ENCODE assay signal across 17 cellular contexts in genomic region chr3:64242435-64242834, GRCh38. TPM values are rescaled to one million over a fixed set of nuclear protein-coding genes. Genes with fewer than 3 reads are reported as not detected.
DNase-seq lines count a peak whose midpoint lies in the region; TF ChIP-seq lines count a peak whose summit lies in the region.
"Had no signal": no experiment of that assay in that cellular context is flagged by ENCODE, and none has a peak within 500 bp of the region (broad histone marks: within the 10 kb centered on the region; RNA-seq: fewer than 3 reads in every experiment).

No MANE protein-coding gene starts in this region.

- H3K23ac ChIP-seq in mesendoderm (ENCODE audit: low read length): no peak overlapping the region

- intact Hi-C loops in lower leg skin (cut with DNase I; ENCODE audit: low total_unique reads): no loop called here

- H3K36me3 ChIP-seq in WERI-Rb-1 (peaks cover 11% of the 10 kb centered on the region), mesendoderm (ENCODE audit: control insufficient read depth, insufficient read depth, low read length) (no peaks in the 10 kb centered on the region)
- H3K36me3 ChIP-seq: MG63 had no signal

- no peaks in the 10 kb centered on the region for H3K79me2 ChIP-seq in mesendoderm (ENCODE audit: control insufficient read depth, insufficient read depth, low read length)

- no peak overlapping the region for H3K56ac ChIP-seq in mesendoderm (ENCODE audit: low read length)

- H3K9me3 ChIP-seq in WERI-Rb-1 (ENCODE audit: severe bottlenecking): no peaks in the 10 kb centered on the region
- H3K9me3 ChIP-seq: MG63, testis had no signal

- TF ChIP-seq POLR2A in lower leg skin (IDR thresholded peaks at IDR 0.05): no peak

- peaks cover 6% of the 10 kb centered on the region for H3K4me1 ChIP-seq in mesendoderm (ENCODE audit: control insufficient read depth, low read depth, low read length)

- peak; percentile 36 for DNase-seq in COLO668 (lab: John Stamatoyannopoulos, UW; ENCODE audit: unreplicated experiment)
- peak; percentile 74 for DNase-seq in HT-29 (ENCODE audit: low spot score)
- no peak for DNase-seq in WERI-Rb-1
- DNase-seq in mesendoderm: no peak
- DNase-seq in 8988T: no peak
- DNase-seq in NCI-H2171 treated with DMSO at 0.1 percent for 48 hours (lab: John Stamatoyannopoulos, UW): no peak
- DNase-seq in lower leg skin (ENCODE audit: low spot score in 2 of 2): no peak
- DNase-seq in COR-L47 (lab: John Stamatoyannopoulos, UW): no peak
- DNase-seq: activated CD4-positive, alpha-beta T cell treated with anti-CD3 and anti-CD28 coated beads for 36 hours; caudate nucleus; MG63; NCI-H526; posterior cingulate gyrus; testis had no signal

- peak overlapping the region; percentile 60 for H2BK15ac ChIP-seq in mesendoderm (replicated peaks; ENCODE audit: low read depth)

- H3K27ac ChIP-seq in WERI-Rb-1 (peak overlapping the region; percentile 22; the same call in 1 of the 2 replicates), mesendoderm (ENCODE audit: low read depth, low read length) (no peak overlapping the region)
- H3K27ac ChIP-seq: RWPE1, testis had no signal

- H2AK5ac ChIP-seq in mesendoderm (ENCODE audit: low read length): no peak overlapping the region

- no peak overlapping the region for H2BK5ac ChIP-seq in mesendoderm (ENCODE audit: low read length)

- no peak overlapping the region for H3K9ac ChIP-seq in mesendoderm (ENCODE audit: low read length)

- H3K4me2 ChIP-seq in mesendoderm (ENCODE audit: low read length): no peak overlapping the region

- H3K27me3 ChIP-seq in WERI-Rb-1 (ENCODE audit: insufficient read depth, low read depth, severe bottlenecking): no peaks in the 10 kb centered on the region
- H3K27me3 ChIP-seq in mesendoderm (ENCODE audit: insufficient read depth, low read length, poor library complexity): no peaks in the 10 kb centered on the region
- H3K27me3 ChIP-seq: MG63, testis had no signal

- H4K8ac ChIP-seq in mesendoderm (ENCODE audit: low read depth, low read length): no peak overlapping the region

- H2BK120ac ChIP-seq in mesendoderm (ENCODE audit: low read depth, low read length): no peak overlapping the region

- H4K5ac ChIP-seq in mesendoderm (ENCODE audit: low read length): no peak overlapping the region

- H3K4me3 ChIP-seq in WERI-Rb-1 (ENCODE audit: low read depth, low read length): no peak overlapping the region
- H3K4me3 ChIP-seq in mesendoderm (ENCODE audit: low read length): no peak overlapping the region
- H3K4me3 ChIP-seq in lower leg skin (ENCODE audit: low read depth, poor library complexity, severe bottlenecking): no peak overlapping the region
- H3K4me3 ChIP-seq: MG63, testis had no signal

- H3K18ac ChIP-seq in mesendoderm (ENCODE audit: low read length): no peak overlapping the region

- H3K79me1 ChIP-seq in mesendoderm (ENCODE audit: low read length): no peaks in the 10 kb centered on the region

- H3K4ac ChIP-seq in mesendoderm (ENCODE audit: low read depth, low read length): no peak overlapping the region

- no peak for TF ChIP-seq CTCF in WERI-Rb-1 (IDR thresholded peaks at IDR 0.05; ENCODE audit: low read depth, low read length)
- no peak for TF ChIP-seq CTCF in lower leg skin (IDR thresholded peaks at IDR 0.05)

- WGBS in mesendoderm (ENCODE audit: extremely low coverage, insufficient coverage, low lambda C conversion rate): no CpG with 5 or more reads among the region's 2 CpGs
- 30 to 66% methylated on average over 2 of the region's 2 CpGs for WGBS in lower leg skin, 2 donors

RNA-seq across cellular contexts. Expression of gene PRICKLE2, which starts 17.2 kb away (rescaled TPM):
- total RNA-seq in HT-29 (2014; rRNA removed; shearing (Covaris generic)): under 0.01 and 0.34 TPM in 2 replicates
- polyA plus RNA-seq in mesendoderm (2013, experiment 1 of 2): 2.3 TPM
- polyA plus RNA-seq in mesendoderm (2013, experiment 2 of 2): 2.3 TPM
- total RNA-seq in lower leg skin: 10 to 100 TPM; 10.2 to 18.7 (median 11.7) TPM
- total RNA-seq: activated CD4-positive, alpha-beta T cell treated with anti-CD3 and anti-CD28 coated beads for 36 hours; activated naive CD4-positive, alpha-beta T cell treated with anti-CD3 and anti-CD28 coated beads, Interleukin-2, amount 50 U/mL, for 72 hours; T-helper 2 cell treated with Interferon-gamma antibody and Interleukin-4, amounts not matched to agents 100 ng/mL and 5 ng/mL, for 36 hours had no signal

Comparison
In these comparisons a context has a peak if more than half of its experiments do, and no peak if none do; other contexts are left out.
1. DNase-seq: peak in COLO668 (single experiment) and HT-29 (single experiment); none in WERI-Rb-1 (single experiment), mesendoderm (single experiment), 8988T (single experiment), NCI-H2171 treated with DMSO at 0.1 percent for 48 hours (single experiment), lower leg skin (0 of 2) and COR-L47 (single experiment).